Comparison of ENCODE assay signal across 8 cellular contexts in genomic region chr9:129036241-129036922, GRCh38. TPM values are rescaled to one million over a fixed set of nuclear protein-coding genes. Genes with fewer than 3 reads are reported as not detected.
DNase-seq lines count a peak whose midpoint lies in the region; ATAC-seq and TF ChIP-seq lines count a peak whose summit lies in the region.

Gene MIGA2, plus strand, starts transcription at chr9:129036626. Its CDS starts 3,969 bp downstream, at chr9:129040595.

- no peaks in the 10 kb centered on the region for H3K36me3 Mint-ChIP-seq in activated naive CD4-positive, alpha-beta T cell treated with anti-CD3 and anti-CD28 coated beads, Interleukin-2, amount 50 U/mL, for 24 hours

- peak within 1 kb of the TSS; percentile 77 for H3K27ac Mint-ChIP-seq in activated naive CD4-positive, alpha-beta T cell treated with anti-CD3 and anti-CD28 coated beads, Interleukin-2, amount 50 U/mL, for 24 hours

- ATAC-seq in HG02571 (IDR thresholded peaks at IDR 0.05; ENCODE audit: unreplicated experiment) = peak; percentile 95

- no peak for TF ChIP-seq CTCF in SK-N-SH (IDR thresholded peaks at IDR 0.05)
- TF ChIP-seq CTCF in testis (IDR thresholded peaks at IDR 0.05) = peak in 1 of 3 experiments; percentile 25

- no peaks in the 10 kb centered on the region for H3K9me3 Mint-ChIP-seq in activated naive CD4-positive, alpha-beta T cell treated with anti-CD3 and anti-CD28 coated beads, Interleukin-2, amount 50 U/mL, for 24 hours

- H3K4me2 ChIP-seq in SK-N-SH = peak within 1 kb of the TSS; percentile 93

- H3K4me1 ChIP-seq in SK-N-SH (ENCODE audit: control insufficient read depth in 1 of 2, insufficient read depth in 2 of 2, low read depth in 1 of 2, low read length in 1 of 2) (peaks cover 7 to 24% of the 10 kb centered on the region in 2 experiments; a peak in 3 of 4 replicates), testis (peaks cover 16% of the 10 kb centered on the region)

- H3F3A ChIP-seq in SK-N-SH (replicated peaks; ENCODE audit: insufficient read depth) = no peaks in the 10 kb centered on the region

- peak within 1 kb of the TSS; percentile 97 for H2AFZ ChIP-seq in SK-N-SH (ENCODE audit: low read depth)

- peaks cover 4% of the 10 kb centered on the region; the same call in 1 of the 2 replicates for H4K20me1 ChIP-seq in SK-N-SH (ENCODE audit: insufficient read depth)

- POLR2A ChIA-PET in SK-N-SH (lab: Yijun Ruan, JAX) = interaction anchor here (0.5 to 1.3 kb wide), 2 partner anchors 13 to 1750 kb away, joined by 5 read pairs; no protein-coding TSS in a partner anchor

- no peaks in the 10 kb centered on the region for H3K9me2 ChIP-seq in SK-N-SH

- H3K36me3 ChIP-seq in SK-N-SH (replicated peaks in 1 of 2; ENCODE audit: control insufficient read depth in 1 of 2, insufficient read depth in 2 of 2, low read length in 1 of 2) (peaks cover 0 to under 1% of the 10 kb centered on the region in 2 experiments), testis (ENCODE audit: low read depth, missing control alignments) (no peaks in the 10 kb centered on the region)

- CTCF ChIA-PET in SK-N-SH (lab: Yijun Ruan, JAX) = no interaction called here

- H3K4me3 Mint-ChIP-seq in activated naive CD4-positive, alpha-beta T cell treated with anti-CD3 and anti-CD28 coated beads, Interleukin-2, amount 50 U/mL, for 24 hours = peak within 1 kb of the TSS; percentile 96

- no peak for TF ChIP-seq POLR2A in testis (IDR thresholded peaks at IDR 0.05)

- peaks cover 24% of the 10 kb centered on the region for H3K4me1 Mint-ChIP-seq in activated naive CD4-positive, alpha-beta T cell treated with anti-CD3 and anti-CD28 coated beads, Interleukin-2, amount 50 U/mL, for 24 hours

- no peak for TF ChIP-seq EP300 in SK-N-SH (IDR thresholded peaks at IDR 0.05; ENCODE audit: borderline replicate concordance in 1 of 2, low read depth in 1 of 2, low read length in 1 of 2)

- peak within 1 kb of the TSS; percentile 85 for H3K9ac ChIP-seq in SK-N-SH

- H3K79me2 ChIP-seq in SK-N-SH (ENCODE audit: insufficient read depth) = peaks cover 37% of the 10 kb centered on the region

- WGBS in SK-N-SH (ENCODE audit: low lambda C conversion rate) = 1% methylated on average over 23 of the region's 49 CpGs
- 0% methylated on average over 27 to 49 of the region's 49 CpGs for WGBS in testis, 2 donors

- H3K27ac ChIP-seq in SK-N-SH (ENCODE audit: low read depth in 2 of 2, low read length in 1 of 2) = peak within 1 kb of the TSS; percentile 37 to 60; a peak in 3 of 4 replicates
- peak within 1 kb of the TSS; percentile 56 to 67 for H3K27ac ChIP-seq in testis

- H3K4me3 ChIP-seq in SK-N-SH (ENCODE audit: low read depth in 2 of 2, low read length in 1 of 2) (peak within 1 kb of the TSS; percentile 88 to 93), testis (peak within 1 kb of the TSS; percentile 64 to 91)

- H3K9me3 ChIP-seq in SK-N-SH (no peaks in the 10 kb centered on the region), testis (no peaks in the 10 kb centered on the region)

- intact Hi-C loops in testis (cut with DNase I; ENCODE audit: low total_unique reads) = no loop called here

- H3K27me3 Mint-ChIP-seq in activated naive CD4-positive, alpha-beta T cell treated with anti-CD3 and anti-CD28 coated beads, Interleukin-2, amount 50 U/mL, for 24 hours = no peaks in the 10 kb centered on the region

- H3K27me3 ChIP-seq in SK-N-SH (ENCODE audit: insufficient read depth) (no peaks in the 10 kb centered on the region), testis (no peaks in the 10 kb centered on the region)

- DNase-seq in GM04504 (ENCODE audit: low read depth) (peak; percentile 98), NCI-H1048 (lab: John Stamatoyannopoulos, UW) (peak; percentile 99), SK-N-SH (peak; percentile 98), globus pallidus (ENCODE audit: low spot score) (peak; percentile 99), occipital lobe (lab: John Stamatoyannopoulos, UW) (peak; percentile 97), testis (peak; percentile 100)

- TF ChIP-seq RAD21 in SK-N-SH (IDR thresholded peaks at IDR 0.05; ENCODE audit: low read length) = no peak

TF ChIP-seq in SK-N-SH, 30 proteins besides CTCF, POLR2A, EP300 and RAD21 (continues in another document):
- peak; percentile 75 for TF ChIP-seq POLR2AphosphoS5 (IDR thresholded peaks at IDR 0.05; ENCODE audit: low read depth, low read length)
- TF ChIP-seq MXI1 (IDR thresholded peaks at IDR 0.05; ENCODE audit: low read depth, low read length) = peak; percentile 51; the same call in 1 of the 2 replicates
- peak; percentile 89; the same call in 1 of the 2 replicates for TF ChIP-seq SIN3A (IDR thresholded peaks at IDR 0.05; ENCODE audit: borderline replicate concordance, low read depth, low read length)
- TF ChIP-seq JUND (IDR thresholded peaks at IDR 0.05) = no peak
- TF ChIP-seq FOSL2 (IDR thresholded peaks at IDR 0.05; ENCODE audit: borderline replicate concordance, low read depth) = no peak
- TF ChIP-seq TEAD4 (IDR thresholded peaks at IDR 0.05; ENCODE audit: borderline replicate concordance, insufficient read depth) = no peak
- no peak for TF ChIP-seq MEF2A (IDR thresholded peaks at IDR 0.05; ENCODE audit: borderline replicate concordance, low read depth)
- TF ChIP-seq TAF1 (IDR thresholded peaks at IDR 0.05; ENCODE audit: borderline replicate concordance, low read depth, low read length) = peak; percentile 84
- TF ChIP-seq EZH2phosphoT487 (IDR thresholded peaks at IDR 0.05; ENCODE audit: borderline replicate concordance, low read depth) = no peak
- TF ChIP-seq NRF1 (IDR thresholded peaks at IDR 0.05; ENCODE audit: low read depth, low read length) = peak; percentile 79
- TF ChIP-seq TCF12 (IDR thresholded peaks at IDR 0.05) = no peak
- TF ChIP-seq FOXM1 (IDR thresholded peaks at IDR 0.05; ENCODE audit: low read depth) = no peak
- TF ChIP-seq USF1 (IDR thresholded peaks at IDR 0.05; ENCODE audit: borderline replicate concordance, low read depth) = peak; percentile 94
- no peak for TF ChIP-seq GATA2 (CRISPR knock-in tag; IDR thresholded peaks at IDR 0.05)
- TF ChIP-seq FOXJ3 (CRISPR knock-in tag; IDR thresholded peaks at IDR 0.05) = no peak
- peak; percentile 68 for TF ChIP-seq CHD2 (IDR thresholded peaks at IDR 0.05; ENCODE audit: low read length, partially characterized antibody)
- no peak for TF ChIP-seq NFIC (IDR thresholded peaks at IDR 0.05; ENCODE audit: borderline replicate concordance)
- TF ChIP-seq USF2 (IDR thresholded peaks at IDR 0.05; ENCODE audit: borderline replicate concordance, low read depth, low read length) = peak; percentile 81
- TF ChIP-seq PBX3 (IDR thresholded peaks at IDR 0.05) = peak; percentile 99
- TF ChIP-seq SMC3 (IDR thresholded peaks at IDR 0.05; ENCODE audit: low read depth, low read length) = no peak
- no peak for TF ChIP-seq ELF1 (IDR thresholded peaks at IDR 0.05)
- peak; percentile 71; the same call in 1 of the 2 replicates for TF ChIP-seq YY1 (IDR thresholded peaks at IDR 0.05; ENCODE audit: low read depth)
- TF ChIP-seq RXRA (IDR thresholded peaks at IDR 0.05; ENCODE audit: borderline replicate concordance, low read depth) = no peak

RNA-seq across cellular contexts. Expression of gene MIGA2, which starts in this region (rescaled TPM):
- polyA plus RNA-seq in SK-N-SH (2012; rRNA removed) = 21.2 and 26.4 TPM in 2 replicates
- polyA plus RNA-seq in SK-N-SH (2012; cell fraction: cytosol; rRNA removed) = 6.0 and 9.9 TPM in 2 replicates
- 104 and 119 TPM in 2 replicates for polyA plus RNA-seq in SK-N-SH (2012; cell fraction: nucleus; rRNA removed)
- total RNA-seq in occipital lobe = 18.4 TPM
- total RNA-seq in testis = 10 to 100 TPM; 42.0 to 42.7 TPM
- 22.9 TPM for polyA plus RNA-seq in testis (ENCODE audit: insufficient read depth, low read depth, low replicate concordance)

Comparison
In these comparisons a context has a peak if more than half of its experiments do, and no peak if none do; other contexts are left out.
1. Peak in every context shown above with its lines: DNase-seq, ATAC-seq, H3K4me3 ChIP-seq and H3K27ac ChIP-seq.